ENCODE assay signal across 9 cellular contexts in the genomic region with DNA sequence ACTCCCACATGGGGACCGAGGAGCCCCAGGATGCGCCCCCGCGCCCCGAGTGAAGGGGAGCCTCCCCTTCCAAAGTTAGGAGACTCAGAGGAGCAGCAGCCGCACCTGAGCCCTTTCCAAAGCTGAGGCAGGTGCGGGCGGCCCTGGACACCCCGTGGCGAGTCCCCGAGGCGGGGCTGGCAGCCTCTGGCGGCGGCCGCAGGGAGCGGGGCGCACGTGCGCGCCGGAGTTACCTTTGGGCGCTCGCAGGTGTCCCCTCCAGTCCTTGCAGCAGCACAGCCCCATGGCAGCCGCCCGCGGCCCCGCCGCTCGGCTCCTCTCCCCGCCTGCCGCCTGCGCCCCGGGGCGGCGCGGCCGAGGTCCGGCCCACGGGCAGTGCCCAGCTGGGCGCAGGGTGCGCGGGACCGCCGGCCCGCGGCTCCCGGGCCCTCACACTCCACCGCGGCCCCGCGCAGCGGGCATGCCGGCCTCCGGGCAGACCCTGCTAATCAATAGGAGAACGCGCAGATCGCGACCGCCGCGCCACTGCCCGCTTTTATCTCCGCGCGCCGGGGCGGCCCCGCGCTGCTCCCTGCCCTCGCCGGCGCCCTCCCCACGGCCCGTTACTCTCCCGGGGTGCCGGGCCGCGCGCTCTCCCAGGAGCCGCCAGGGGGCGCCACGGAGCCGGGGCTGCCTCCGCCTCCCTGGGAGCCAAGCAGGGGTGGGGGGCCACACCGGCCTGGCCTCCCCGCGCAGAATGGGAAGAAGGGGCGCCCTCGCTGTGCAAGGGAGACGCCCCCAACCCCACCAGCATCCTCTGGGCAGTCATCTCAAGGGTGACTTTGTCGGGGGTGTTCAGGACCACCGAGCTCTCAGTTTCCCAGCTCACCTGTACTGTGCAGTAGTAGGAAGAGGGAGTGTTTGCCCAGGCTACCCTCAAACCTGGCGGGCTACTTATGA.
DNase-seq lines count a peak whose midpoint lies in the region; FAIRE-seq and TF ChIP-seq lines count a peak whose summit lies in the region.
"Had no signal": no experiment of that assay in that cellular context is flagged by ENCODE, and none has a peak within 500 bp of the region (broad histone marks: within the 10 kb centered on the region; RNA-seq: fewer than 3 reads in every experiment).

No MANE protein-coding gene starts in this region.

- intact Hi-C loops in lower leg skin (cut with DNase I; ENCODE audit: low total_unique reads) (no loop called here), uterus (cut with DNase I; ENCODE audit: low total_unique reads) (no loop called here)

- FAIRE-seq in bronchial epithelial cell (lab: Jason Lieb, UNC), result no peak

- peaks cover 14% of the 10 kb centered on the region for H3K4me1 ChIP-seq in HUES64 (ENCODE audit: insufficient read depth, low read length)
- H3K4me1 ChIP-seq in uterus, result peaks cover 0 to 6% of the 10 kb centered on the region in 2 donors

- DNase-seq in D341Med (ENCODE audit: low spot score) (peak; percentile 90), bronchial epithelial cell (ENCODE audit: low read depth) (no peak), lower leg skin (ENCODE audit: low spot score in 2 of 2) (peak in 1 of 2 donors; percentile 77), uterus (no peak), NCI-H128 (lab: John Stamatoyannopoulos, UW; ENCODE audit: unreplicated experiment) (no peak), NCI-H2029 treated with DMSO at 0.1 percent for 48 hours (lab: John Stamatoyannopoulos, UW) (no peak)
- no peak for DNase-seq in NK-92 treated with Interleukin-12 subunit alpha and Interleukin-12 subunit beta, amount 100 ng/mL, for 24 hours (lab: John Stamatoyannopoulos, UW)

- peak overlapping the region; percentile 72 for H3K9ac ChIP-seq in HUES64 (ENCODE audit: low read depth, low read length)

- TF ChIP-seq CTCF in bronchial epithelial cell (IDR thresholded peaks at IDR 0.05; ENCODE audit: insufficient read depth, low read length, severe bottlenecking) (peak; percentile 45), lower leg skin (IDR thresholded peaks at IDR 0.05) (no peak), uterus (IDR thresholded peaks at IDR 0.05) (peak in 2 of 4 experiments; percentile 18 to 23)

- WGBS in HUES64, result 4% methylated on average over 93 of the region's 93 CpGs
- WGBS in lower leg skin, 2 donors, result 13 to 14% methylated on average over 25 to 38 of the region's 93 CpGs

- H3K9me3 ChIP-seq in HUES64 (ENCODE audit: insufficient read depth, low read depth, low read length) (no peaks in the 10 kb centered on the region), uterus (no peaks in the 10 kb centered on the region)
- H3K9me3 ChIP-seq: neutrophil had no signal

- TF ChIP-seq POLR2A in lower leg skin (IDR thresholded peaks at IDR 0.05), result no peak
- TF ChIP-seq POLR2A in uterus (IDR thresholded peaks at IDR 0.05), result no peak

- no peak overlapping the region for H3K27ac ChIP-seq in HUES64 (ENCODE audit: low read depth, low read length)
- H3K27ac ChIP-seq in uterus, result no peak overlapping the region
- H3K27ac ChIP-seq: neutrophil had no signal

- H3K4me3 ChIP-seq in HUES64 (ENCODE audit: low read length) (peak overlapping the region; percentile 79), bronchial epithelial cell (ENCODE audit: low read depth, low read length) (peak overlapping the region; percentile 22), lower leg skin (ENCODE audit: low read depth, poor library complexity, severe bottlenecking) (peak overlapping the region; percentile 18), uterus (peak overlapping the region; percentile 19 to 45)

- H3K36me3 ChIP-seq in HUES64 (ENCODE audit: insufficient read depth, low read length) (no peaks in the 10 kb centered on the region), bronchial epithelial cell (ENCODE audit: control insufficient read depth, insufficient read depth, low read length) (no peaks in the 10 kb centered on the region), uterus (no peaks in the 10 kb centered on the region)
- H3K36me3 ChIP-seq: neutrophil had no signal

- H3K27me3 ChIP-seq in HUES64 (ENCODE audit: insufficient read depth, low read length) (peaks cover 19% of the 10 kb centered on the region; the same call in 1 of the 2 replicates), bronchial epithelial cell (ENCODE audit: control insufficient read depth, insufficient read depth, low read length) (peaks cover 8% of the 10 kb centered on the region), uterus (no peaks in the 10 kb centered on the region)

Comparison
In these comparisons a context has a peak if more than half of its experiments do, and no peak if none do; other contexts are left out.
1. H3K4me3 ChIP-seq: peak in every context shown above with its lines; median percentile 79 in HUES64; 32 in uterus; 22 in bronchial epithelial cell; 18 in lower leg skin.